8 cellular contexts compared by ENCODE assay signal in genomic region chr11:46127150-46127638, GRCh38. TPM values are rescaled to one million over a fixed set of nuclear protein-coding genes. Genes with fewer than 3 reads are reported as not detected.
A peak's percentile ranks its signal among the peaks of the same experiment; 100 is the strongest.
DNase-seq lines count a peak whose midpoint lies in the region; ATAC-seq and TF ChIP-seq lines count a peak whose summit lies in the region.

No MANE protein-coding gene starts in this region.

- H3K9me3 Mint-ChIP-seq in activated T-helper 17 cell treated with anti-CD3 and anti-CD28 coated beads, Interleukin-2, amount 50 U/mL, for 72 hours, result no peaks in the 10 kb centered on the region

- H3K4me2 ChIP-seq in hepatocyte, result no peak overlapping the region

- TF ChIP-seq CTCF in hepatocyte (IDR thresholded peaks at IDR 0.05; ENCODE audit: poor library complexity), result peak; percentile 18
- peak; percentile 43 for TF ChIP-seq CTCF in upper lobe of right lung (IDR thresholded peaks at IDR 0.05)

- H3K27ac ChIP-seq in hepatocyte, result no peak overlapping the region
- no peak overlapping the region for H3K27ac ChIP-seq in upper lobe of right lung

- H3K4me1 Mint-ChIP-seq in activated T-helper 17 cell treated with anti-CD3 and anti-CD28 coated beads, Interleukin-2, amount 50 U/mL, for 72 hours, result peaks cover 15% of the 10 kb centered on the region

- no peaks in the 10 kb centered on the region for H3K27me3 ChIP-seq in hepatocyte
- H3K27me3 ChIP-seq in upper lobe of right lung, result no peaks in the 10 kb centered on the region

- no peak for DNase-seq in activated CD4-positive, CD25-positive, alpha-beta regulatory T cell treated with anti-CD3 and anti-CD28 coated beads, Interleukin-2, amount 50 U/mL, for 72 hours
- no peak for DNase-seq in hepatocyte (ENCODE audit: low spot score)
- no peak for DNase-seq in upper lobe of right lung
- no peak for DNase-seq in KG1 (lab: John Stamatoyannopoulos, UW)

- 51% methylated on average over 5 of the region's 5 CpGs for WGBS in hepatocyte (ENCODE audit: low lambda C conversion rate, missing lambda C conversion rate)

- H3K9me3 ChIP-seq in hepatocyte (ENCODE audit: low read depth) (no peaks in the 10 kb centered on the region), upper lobe of right lung (no peaks in the 10 kb centered on the region)

- H3K36me3 ChIP-seq in hepatocyte (replicated peaks; ENCODE audit: insufficient read depth, low read depth), result no peaks in the 10 kb centered on the region
- H3K36me3 ChIP-seq in upper lobe of right lung, result no peaks in the 10 kb centered on the region

- ATAC-seq in activated CD4-positive, CD25-positive, alpha-beta regulatory T cell treated with anti-CD3 and anti-CD28 coated beads, Interleukin-2, amount 50 U/mL, for 24 hours, result peak; percentile 76 to 77
- peak; percentile 64 for ATAC-seq in HG03064 (IDR thresholded peaks at IDR 0.05; ENCODE audit: low read depth, unreplicated experiment)
- peak; percentile 94 for ATAC-seq in activated T-helper 17 cell treated with anti-CD3 and anti-CD28 coated beads, Interleukin-2, amount 50 U/mL, for 72 hours (replicated peaks)
- peak; percentile 98 for ATAC-seq in upper lobe of right lung

- no peak overlapping the region for H2AFZ ChIP-seq in hepatocyte

- H3K4me3 ChIP-seq in hepatocyte (no peak overlapping the region), upper lobe of right lung (no peak overlapping the region)

- H3K9me2 ChIP-seq in hepatocyte (replicated peaks; ENCODE audit: insufficient read depth), result no peaks in the 10 kb centered on the region

- no peaks in the 10 kb centered on the region for H3K27me3 Mint-ChIP-seq in activated T-helper 17 cell treated with anti-CD3 and anti-CD28 coated beads, Interleukin-2, amount 50 U/mL, for 72 hours

- H3K4me3 Mint-ChIP-seq in activated T-helper 17 cell treated with anti-CD3 and anti-CD28 coated beads, Interleukin-2, amount 50 U/mL, for 72 hours, result peak overlapping the region; percentile 43

- H3K4me1 ChIP-seq in hepatocyte (ENCODE audit: insufficient read depth), result no peaks in the 10 kb centered on the region
- peaks cover 8% of the 10 kb centered on the region for H3K4me1 ChIP-seq in upper lobe of right lung

- no peaks in the 10 kb centered on the region for H3K36me3 Mint-ChIP-seq in activated T-helper 17 cell treated with anti-CD3 and anti-CD28 coated beads, Interleukin-2, amount 50 U/mL, for 72 hours (ENCODE audit: low read depth)

- no peaks in the 10 kb centered on the region for H4K20me1 ChIP-seq in hepatocyte (ENCODE audit: insufficient read depth, poor library complexity, severe bottlenecking)

- H3K79me2 ChIP-seq in hepatocyte, result no peaks in the 10 kb centered on the region

- intact Hi-C loops in upper lobe of right lung (cut with DNase I), result no loop called here

- peak overlapping the region; percentile 5 for H3K27ac Mint-ChIP-seq in activated T-helper 17 cell treated with anti-CD3 and anti-CD28 coated beads, Interleukin-2, amount 50 U/mL, for 72 hours

TF ChIP-seq in PFSK-1, 5 proteins besides CTCF, POLR2A, EP300 and RAD21:
- TF ChIP-seq, protein P1, sequence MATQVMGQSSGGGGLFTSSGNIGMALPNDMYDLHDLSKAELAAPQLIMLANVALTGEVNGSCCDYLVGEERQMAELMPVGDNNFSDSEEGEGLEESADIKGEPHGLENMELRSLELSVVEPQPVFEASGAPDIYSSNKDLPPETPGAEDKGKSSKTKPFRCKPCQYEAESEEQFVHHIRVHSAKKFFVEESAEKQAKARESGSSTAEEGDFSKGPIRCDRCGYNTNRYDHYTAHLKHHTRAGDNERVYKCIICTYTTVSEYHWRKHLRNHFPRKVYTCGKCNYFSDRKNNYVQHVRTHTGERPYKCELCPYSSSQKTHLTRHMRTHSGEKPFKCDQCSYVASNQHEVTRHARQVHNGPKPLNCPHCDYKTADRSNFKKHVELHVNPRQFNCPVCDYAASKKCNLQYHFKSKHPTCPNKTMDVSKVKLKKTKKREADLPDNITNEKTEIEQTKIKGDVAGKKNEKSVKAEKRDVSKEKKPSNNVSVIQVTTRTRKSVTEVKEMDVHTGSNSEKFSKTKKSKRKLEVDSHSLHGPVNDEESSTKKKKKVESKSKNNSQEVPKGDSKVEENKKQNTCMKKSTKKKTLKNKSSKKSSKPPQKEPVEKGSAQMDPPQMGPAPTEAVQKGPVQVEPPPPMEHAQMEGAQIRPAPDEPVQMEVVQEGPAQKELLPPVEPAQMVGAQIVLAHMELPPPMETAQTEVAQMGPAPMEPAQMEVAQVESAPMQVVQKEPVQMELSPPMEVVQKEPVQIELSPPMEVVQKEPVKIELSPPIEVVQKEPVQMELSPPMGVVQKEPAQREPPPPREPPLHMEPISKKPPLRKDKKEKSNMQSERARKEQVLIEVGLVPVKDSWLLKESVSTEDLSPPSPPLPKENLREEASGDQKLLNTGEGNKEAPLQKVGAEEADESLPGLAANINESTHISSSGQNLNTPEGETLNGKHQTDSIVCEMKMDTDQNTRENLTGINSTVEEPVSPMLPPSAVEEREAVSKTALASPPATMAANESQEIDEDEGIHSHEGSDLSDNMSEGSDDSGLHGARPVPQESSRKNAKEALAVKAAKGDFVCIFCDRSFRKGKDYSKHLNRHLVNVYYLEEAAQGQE (IDR thresholded peaks at IDR 0.05; ENCODE audit: insufficient read depth in 1 of 2, low read depth in 2 of 2, low read length in 2 of 2), result no peak
- TF ChIP-seq FOXP2 (optimal IDR thresholded peaks at IDR 0.05; ENCODE audit: borderline replicate concordance, extremely low read depth, extremely low read length, insufficient read depth), result peak; percentile 49

RNA-seq across cellular contexts. Expression of gene PHF21A, which starts 5.9 kb away (rescaled TPM):
- polyA plus RNA-seq in PFSK-1 (2012; ENCODE audit: insufficient read length, low read depth), result 32.7 TPM
- 10 to 100 TPM; 33.5 to 91.7 TPM for total RNA-seq in activated T-helper 17 cell treated with anti-CD3 and anti-CD28 coated beads, Interleukin-2, amount 50 U/mL, for 72 hours
- total RNA-seq in hepatocyte, result 27.7 and 30.4 TPM in 2 replicates
- 20.5 and 24.6 TPM in 2 replicates for polyA plus RNA-seq in hepatocyte
- total RNA-seq in upper lobe of right lung, result 45.4 TPM
